ENCODE assay signal across 9 cellular contexts in genomic region chr20:45347297-45347935, GRCh38. TPM values are rescaled to one million over a fixed set of nuclear protein-coding genes. Genes with fewer than 3 reads are reported as not detected.
DNase-seq lines count a peak whose midpoint lies in the region; ATAC-seq and TF ChIP-seq lines count a peak whose summit lies in the region.
"Had no signal": no experiment of that assay in that cellular context is flagged by ENCODE, and none has a peak within 500 bp of the region (broad histone marks: within the 10 kb centered on the region; RNA-seq: fewer than 3 reads in every experiment).

No MANE protein-coding gene starts in this region.

- peak overlapping the region; percentile 85 for H3K4me3 ChIP-seq in thoracic aorta

- H3K4me1 Mint-ChIP-seq in T-helper 1 cell treated with Interleukin-12 subunit alpha and Interleukin-12 subunit beta and Interleukin-4 antibody, amounts not matched to agents 30 μg/mL and 1 μg/mL, for 36 hours (ENCODE audit: low read depth): peaks cover 58% of the 10 kb centered on the region
- peaks cover 48% of the 10 kb centered on the region for H3K4me1 Mint-ChIP-seq in brain

- TF ChIP-seq CTCF in brain (conservative IDR thresholded peaks at IDR 0.05) (no peak), thoracic aorta (IDR thresholded peaks at IDR 0.05) (no peak)

- H3K27me3 Mint-ChIP-seq in T-helper 1 cell treated with Interleukin-12 subunit alpha and Interleukin-12 subunit beta and Interleukin-4 antibody, amounts not matched to agents 30 μg/mL and 1 μg/mL, for 36 hours (ENCODE audit: low read depth): no peaks in the 10 kb centered on the region
- peaks cover 27% of the 10 kb centered on the region for H3K27me3 Mint-ChIP-seq in brain

- peak overlapping the region; percentile 72 for H3K27ac Mint-ChIP-seq in T-helper 1 cell treated with Interleukin-12 subunit alpha and Interleukin-12 subunit beta and Interleukin-4 antibody, amounts not matched to agents 30 μg/mL and 1 μg/mL, for 36 hours
- peak overlapping the region in 4 of 5 experiments; percentile 46 to 88 (median 79) for H3K27ac Mint-ChIP-seq in brain

- no peaks in the 10 kb centered on the region for H3K9me3 Mint-ChIP-seq in T-helper 1 cell treated with Interleukin-12 subunit alpha and Interleukin-12 subunit beta and Interleukin-4 antibody, amounts not matched to agents 30 μg/mL and 1 μg/mL, for 36 hours
- H3K9me3 Mint-ChIP-seq in brain: no peaks in the 10 kb centered on the region

- H3K36me3 Mint-ChIP-seq in T-helper 1 cell treated with Interleukin-12 subunit alpha and Interleukin-12 subunit beta and Interleukin-4 antibody, amounts not matched to agents 30 μg/mL and 1 μg/mL, for 36 hours (ENCODE audit: low read depth): peaks cover 7% of the 10 kb centered on the region
- H3K36me3 Mint-ChIP-seq in brain: no peaks in the 10 kb centered on the region

- H3K36me3 ChIP-seq in thoracic aorta: no peaks in the 10 kb centered on the region

- DNase-seq in T-helper 1 cell (no peak), left lobe of liver (ENCODE audit: low spot score) (no peak), thoracic aorta (ENCODE audit: low spot score) (no peak), NCI-H748 (lab: John Stamatoyannopoulos, UW; ENCODE audit: unreplicated experiment) (no peak), NCI-H1694 treated with DMSO at 0.1 percent for 48 hours (lab: John Stamatoyannopoulos, UW) (no peak), NCI-H2029 (lab: John Stamatoyannopoulos, UW) (no peak)

- H3K9me3 ChIP-seq in thoracic aorta: no peaks in the 10 kb centered on the region

- H3K4me1 ChIP-seq in thoracic aorta (ENCODE audit: control insufficient read depth in 1 of 2, low read depth in 2 of 2): peaks cover 39 to 56% of the 10 kb centered on the region in 2 donors

- H3K27ac ChIP-seq in thoracic aorta: peak overlapping the region; percentile 93 to 96

- no peaks in the 10 kb centered on the region for H3K27me3 ChIP-seq in thoracic aorta (replicated peaks; ENCODE audit: insufficient read depth)

- H3K4me3 Mint-ChIP-seq in T-helper 1 cell treated with Interleukin-12 subunit alpha and Interleukin-12 subunit beta and Interleukin-4 antibody, amounts not matched to agents 30 μg/mL and 1 μg/mL, for 36 hours: peak overlapping the region; percentile 95
- peak overlapping the region; percentile 80 to 94 (median 83) for H3K4me3 Mint-ChIP-seq in brain

- ATAC-seq in left lobe of liver (peak; percentile 27), thoracic aorta (ENCODE audit: insufficient number of reproducible peaks, low FRiP score, low read depth) (no peak)

RNA-seq across cellular contexts. Expression of gene SDC4, which starts 0.8 kb away (rescaled TPM):
- 63.5 TPM for polyA plus RNA-seq in brain (ENCODE audit: insufficient read depth, low read depth, low replicate concordance)
- total RNA-seq in left lobe of liver (89.3 TPM), thoracic aorta (100 to 1,000 TPM in 1 of 2 donors, 10 to 100 TPM in 1; 93.5 to 108 TPM)

RNA-seq across cellular contexts. Expression of gene SYS1, which starts 15.5 kb away (rescaled TPM):
- polyA plus RNA-seq in brain (ENCODE audit: insufficient read depth, low read depth, low replicate concordance): 34.6 TPM
- total RNA-seq in left lobe of liver (16.9 TPM), thoracic aorta (10 to 100 TPM; 24.6 to 40.8 TPM)

RNA-seq across cellular contexts. Expression of gene TP53TG5, which starts 30.7 kb away (rescaled TPM):
- polyA plus RNA-seq in brain (ENCODE audit: insufficient read depth, low read depth, low replicate concordance): 4.8 TPM
- total RNA-seq in left lobe of liver: not detected
- not detected for total RNA-seq in thoracic aorta
- total RNA-seq: NCI-H460 had no signal

RNA-seq across cellular contexts. Expression of gene MATN4, which starts 39.3 kb away (rescaled TPM):
- 0.20 TPM for polyA plus RNA-seq in brain (ENCODE audit: insufficient read depth, low read depth, low replicate concordance)
- total RNA-seq in left lobe of liver (not detected), thoracic aorta (under 1 TPM in 1 of 2 donors, not detected in 1; 0.27 TPM)
- total RNA-seq: NCI-H460 had no signal

RNA-seq across cellular contexts. Expression of gene RBPJL, which starts 40.8 kb away (rescaled TPM):
- polyA plus RNA-seq in brain (ENCODE audit: insufficient read depth, low read depth, low replicate concordance): not detected
- 0.23 TPM for total RNA-seq in left lobe of liver
- not detected for total RNA-seq in thoracic aorta
- total RNA-seq: NCI-H460 had no signal
